ENCODE assay signal across 10 cellular contexts in the genomic region with DNA sequence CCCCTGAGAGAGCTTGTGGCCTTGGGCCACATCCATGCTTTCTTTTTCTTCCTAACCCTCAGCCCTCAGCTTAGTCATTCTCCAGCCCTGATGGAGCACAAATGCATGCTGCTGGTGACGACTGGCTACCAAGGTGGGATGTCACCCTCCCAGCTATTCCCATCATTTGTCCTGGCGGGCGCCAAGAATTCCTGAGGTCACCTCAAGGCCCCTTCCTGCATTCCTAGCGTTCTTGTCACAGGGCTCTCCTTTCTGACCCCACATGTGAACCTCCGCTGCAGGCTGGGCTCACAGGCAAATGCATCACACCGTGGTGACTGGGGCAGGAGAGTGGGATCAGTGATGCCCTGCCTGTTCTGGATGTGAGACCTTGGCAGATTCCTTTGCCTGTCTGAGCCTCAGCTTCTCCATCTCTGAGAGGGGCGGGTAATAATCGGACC. TPM values are rescaled to one million over a fixed set of nuclear protein-coding genes. Genes with fewer than 3 reads are reported as not detected.
DNase-seq lines count a peak whose midpoint lies in the region; ATAC-seq and TF ChIP-seq lines count a peak whose summit lies in the region.
"Had no signal": no experiment of that assay in that cellular context is flagged by ENCODE, and none has a peak within 500 bp of the region (broad histone marks: within the 10 kb centered on the region; RNA-seq: fewer than 3 reads in every experiment).

No MANE protein-coding gene starts in this region.

- peak overlapping the region; percentile 72 for H3K9ac ChIP-seq in HCT116 (ENCODE audit: low read length)
- H3K9ac ChIP-seq: KMS-11 had no signal

- H3K27ac ChIP-seq in HCT116 (ENCODE audit: low read depth, low read length): peak overlapping the region; percentile 89
- H3K27ac ChIP-seq: KMS-11 had no signal

- H3K36me3 Mint-ChIP-seq in stimulated activated effector memory CD8-positive, alpha-beta T cell treated with anti-CD3 and anti-CD28 coated beads, Interleukin-12 subunit alpha, Interleukin-12 subunit beta, amount 100 ng/mL, for 72 hours: peaks cover 10% of the 10 kb centered on the region

- TF ChIP-seq RAD21 in HCT116 (IDR thresholded peaks at IDR 0.05; ENCODE audit: low read depth): no peak

- no peaks in the 10 kb centered on the region for H3K27me3 ChIP-seq in HCT116 (ENCODE audit: insufficient read depth, low read length)

- H2AFZ ChIP-seq in HCT116 (ENCODE audit: low read depth, low read length, poor library complexity, severe bottlenecking): peak overlapping the region; percentile 65

- peaks cover 39 to 97% of the 10 kb centered on the region in 2 experiments for H3K4me1 ChIP-seq in HCT116 (ENCODE audit: control insufficient read depth in 1 of 2, insufficient read depth in 2 of 2, low read length in 2 of 2)

- H3K4me3 Mint-ChIP-seq in stimulated activated effector memory CD8-positive, alpha-beta T cell treated with anti-CD3 and anti-CD28 coated beads, Interleukin-12 subunit alpha, Interleukin-12 subunit beta, amount 100 ng/mL, for 72 hours: peak overlapping the region; percentile 53

- H3K9me3 ChIP-seq in HCT116 (ENCODE audit: control insufficient read depth in 1 of 2, insufficient read depth in 1 of 2, low read depth in 1 of 2, low read length in 2 of 2): no peaks in the 10 kb centered on the region

- no peaks in the 10 kb centered on the region for H3K9me3 Mint-ChIP-seq in stimulated activated effector memory CD8-positive, alpha-beta T cell treated with anti-CD3 and anti-CD28 coated beads, Interleukin-12 subunit alpha, Interleukin-12 subunit beta, amount 100 ng/mL, for 72 hours
- H3K9me3 Mint-ChIP-seq: T-helper 1 cell treated with Interleukin-12 subunit alpha and Interleukin-12 subunit beta and Interleukin-4 antibody, amounts not matched to agents 30 μg/mL and 1 μg/mL, for 36 hours had no signal

- peak overlapping the region; percentile 55 for H3K27ac Mint-ChIP-seq in stimulated activated effector memory CD8-positive, alpha-beta T cell treated with anti-CD3 and anti-CD28 coated beads, Interleukin-12 subunit alpha, Interleukin-12 subunit beta, amount 100 ng/mL, for 72 hours

- H4K20me1 ChIP-seq in HCT116 (ENCODE audit: insufficient read depth): no peaks in the 10 kb centered on the region

- H3K4me2 ChIP-seq in HCT116 (ENCODE audit: low read length): peak overlapping the region; percentile 85
- H3K4me2 ChIP-seq: KMS-11 had no signal

- H3K4me3 ChIP-seq in HCT116 (replicated peaks in 1 of 2; ENCODE audit: low read depth in 1 of 2, low read length in 2 of 2) (peak overlapping the region; percentile 2 to 47; a peak in 2 of 4 replicates), foreskin fibroblast (ENCODE audit: low read depth in 1 of 2, low read length in 2 of 2) (no peak overlapping the region)

- no peaks in the 10 kb centered on the region for H3K9me2 ChIP-seq in HCT116 (ENCODE audit: insufficient read depth)

- H3K4me1 Mint-ChIP-seq in stimulated activated effector memory CD8-positive, alpha-beta T cell treated with anti-CD3 and anti-CD28 coated beads, Interleukin-12 subunit alpha, Interleukin-12 subunit beta, amount 100 ng/mL, for 72 hours: peaks cover 27% of the 10 kb centered on the region

- RAD21 ChIA-PET in HCT116 (lab: Charles Lee; ENCODE audit: low non-redundant PET in 1 of 2, low total read pairs in 2 of 2, uncharacterized antibody in 2 of 2, unreplicated experiment in 2 of 2): interaction anchor here in 1 of 2 experiments (1.3 kb wide), 1 partner anchor 43 kb away, joined by 4 read pairs; no protein-coding TSS in a partner anchor

- TF ChIP-seq POLR2A in HCT116 (IDR thresholded peaks at IDR 0.05; ENCODE audit: borderline replicate concordance, extremely low read depth, insufficient read depth, insufficient read length): no peak

- POLR2A ChIA-PET in HCT116 (lab: Charles Lee): interaction anchor here (1.4 kb wide), 1 partner anchor 12 kb away, joined by 3 read pairs; no protein-coding TSS in a partner anchor

- H3K36me3 ChIP-seq in HCT116 (ENCODE audit: control insufficient read depth in 1 of 2, insufficient read depth in 2 of 2, low read length in 2 of 2): no peaks in the 10 kb centered on the region

- CTCF ChIA-PET in HCT116 (lab: Charles Lee): interaction anchor here (0.9 kb wide), 1 partner anchor 97 kb away, joined by 4 read pairs; no protein-coding TSS in a partner anchor

- intact Hi-C loops in HCT116 (cut with micrococcal nuclease): loop anchor here (5.0 kb wide), 1 partner anchor 108 kb away; a partner anchor contains a TSS

- ATAC-seq in HCT116: peak; percentile 59
- ATAC-seq in stimulated activated effector memory CD8-positive, alpha-beta T cell treated with anti-CD3 and anti-CD28 coated beads, Interleukin-12 subunit alpha, Interleukin-12 subunit beta, amount 100 ng/mL, for 72 hours: no peak
- no peak for ATAC-seq in GM21423 (IDR thresholded peaks at IDR 0.05; ENCODE audit: unreplicated experiment)

- no TSS peak for BruUV-seq in HCT116 (replicated peaks; lab: Mats Ljungman, UMichigan)

- no peaks in the 10 kb centered on the region for H3K79me2 ChIP-seq in HCT116 (ENCODE audit: insufficient read depth, low read length)

- peak; percentile 54 for DNase-seq in HCT116 (ENCODE audit: low read depth, low spot score)
- DNase-seq in SW480 (ENCODE audit: low spot score): peak; percentile 85
- peak; percentile 70 to 78 for DNase-seq in foreskin fibroblast
- no peak for DNase-seq in stimulated activated effector memory CD8-positive, alpha-beta T cell treated with anti-CD3 and anti-CD28 coated beads, Interleukin-12 subunit alpha, Interleukin-12 subunit beta, amount 100 ng/mL, for 72 hours (ENCODE audit: low spot score in 2 of 2)
- DNase-seq in T-helper 9 cell: no peak
- no peak for DNase-seq in nucleus accumbens (lab: John Stamatoyannopoulos, UW)
- DNase-seq: stimulated activated CD4-positive, alpha-beta T cell treated with anti-CD3 and anti-CD28 coated beads, Interleukin-15, amount 100 ng/mL, for 24 hours had no signal

- TF ChIP-seq CTCF in HCT116 (IDR thresholded peaks at IDR 0.05 in 2 of 3, conservative IDR thresholded peaks at IDR 0.05 in 1 of 3; ENCODE audit: borderline replicate concordance in 1 of 3, insufficient read depth in 1 of 3, low read depth in 2 of 3, low read length in 2 of 3) (no peak), foreskin fibroblast (IDR thresholded peaks at IDR 0.05; ENCODE audit: low read depth, low read length) (no peak)

TF ChIP-seq in HCT116, 20 proteins besides CTCF, POLR2A, EP300 and RAD21:
- TF ChIP-seq SRF (IDR thresholded peaks at IDR 0.05; ENCODE audit: low read depth) (no peak), ZNF274 (IDR thresholded peaks at IDR 0.05; ENCODE audit: low read depth, low read length) (no peak), TCF7L2 (IDR thresholded peaks at IDR 0.05; ENCODE audit: borderline replicate concordance, extremely low read depth, insufficient read depth, insufficient read length) (no peak), JUND (IDR thresholded peaks at IDR 0.05) (0 out of 2 replicates have a peak, but pooled peaks have one; percentile 30), CBX3 (IDR thresholded peaks at IDR 0.05; ENCODE audit: low read depth) (peak; percentile 31; the same call in 1 of the 2 replicates), POLR2AphosphoS5 (IDR thresholded peaks at IDR 0.05; ENCODE audit: low read depth, low read length) (no peak), EZH2 (IDR thresholded peaks at IDR 0.05) (no peak), ELF1 (IDR thresholded peaks at IDR 0.05; ENCODE audit: borderline replicate concordance, low read depth) (no peak), SP1 (IDR thresholded peaks at IDR 0.05; ENCODE audit: low read depth) (peak; percentile 64; the same call in 1 of the 2 replicates), EZH2phosphoT487 (IDR thresholded peaks at IDR 0.05; ENCODE audit: borderline replicate concordance) (no peak), FOSL1 (IDR thresholded peaks at IDR 0.05; ENCODE audit: low read depth) (no peak), YY1 (IDR thresholded peaks at IDR 0.05; ENCODE audit: extremely low read depth, insufficient replicate concordance, low read depth, low read length) (no peak), EGR1 (IDR thresholded peaks at IDR 0.05; ENCODE audit: low read depth) (no peak), ZFX (IDR thresholded peaks at IDR 0.05) (no peak), SIN3A (IDR thresholded peaks at IDR 0.05; ENCODE audit: low read depth) (no peak)
- TF ChIP-seq, protein P1, sequence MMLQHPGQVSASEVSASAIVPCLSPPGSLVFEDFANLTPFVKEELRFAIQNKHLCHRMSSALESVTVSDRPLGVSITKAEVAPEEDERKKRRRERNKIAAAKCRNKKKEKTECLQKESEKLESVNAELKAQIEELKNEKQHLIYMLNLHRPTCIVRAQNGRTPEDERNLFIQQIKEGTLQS (IDR thresholded peaks at IDR 0.05): no peak
- TF ChIP-seq, protein P2, sequence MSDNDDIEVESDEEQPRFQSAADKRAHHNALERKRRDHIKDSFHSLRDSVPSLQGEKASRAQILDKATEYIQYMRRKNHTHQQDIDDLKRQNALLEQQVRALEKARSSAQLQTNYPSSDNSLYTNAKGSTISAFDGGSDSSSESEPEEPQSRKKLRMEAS (IDR thresholded peaks at IDR 0.05): peak; percentile 66; the same call in 1 of the 2 replicates
- TF ChIP-seq, protein P3, sequence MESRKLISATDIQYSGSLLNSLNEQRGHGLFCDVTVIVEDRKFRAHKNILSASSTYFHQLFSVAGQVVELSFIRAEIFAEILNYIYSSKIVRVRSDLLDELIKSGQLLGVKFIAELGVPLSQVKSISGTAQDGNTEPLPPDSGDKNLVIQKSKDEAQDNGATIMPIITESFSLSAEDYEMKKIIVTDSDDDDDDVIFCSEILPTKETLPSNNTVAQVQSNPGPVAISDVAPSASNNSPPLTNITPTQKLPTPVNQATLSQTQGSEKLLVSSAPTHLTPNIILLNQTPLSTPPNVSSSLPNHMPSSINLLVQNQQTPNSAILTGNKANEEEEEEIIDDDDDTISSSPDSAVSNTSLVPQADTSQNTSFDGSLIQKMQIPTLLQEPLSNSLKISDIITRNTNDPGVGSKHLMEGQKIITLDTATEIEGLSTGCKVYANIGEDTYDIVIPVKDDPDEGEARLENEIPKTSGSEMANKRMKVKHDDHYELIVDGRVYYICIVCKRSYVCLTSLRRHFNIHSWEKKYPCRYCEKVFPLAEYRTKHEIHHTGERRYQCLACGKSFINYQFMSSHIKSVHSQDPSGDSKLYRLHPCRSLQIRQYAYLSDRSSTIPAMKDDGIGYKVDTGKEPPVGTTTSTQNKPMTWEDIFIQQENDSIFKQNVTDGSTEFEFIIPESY (IDR thresholded peaks at IDR 0.05; ENCODE audit: extremely low read depth, insufficient replicate concordance, low read length): no peak

RNA-seq across cellular contexts. Expression of a gene that starts 53.4 kb away (rescaled TPM):
- total RNA-seq in HCT116 (2021; ENCODE audit: unreplicated experiment): 15.6 TPM
- 11.7 and 15.6 TPM in 2 replicates for polyA plus RNA-seq in HCT116 (2012)

Comparison
In these comparisons a context has a peak if more than half of its experiments do, and no peak if none do; other contexts are left out.
1. DNase-seq: peak in HCT116 (single experiment), SW480 (single experiment) and foreskin fibroblast (2 of 2); none in stimulated activated effector memory CD8-positive, alpha-beta T cell treated with anti-CD3 and anti-CD28 coated beads, Interleukin-12 subunit alpha, Interleukin-12 subunit beta, amount 100 ng/mL, for 72 hours (0 of 2), T-helper 9 cell (single experiment) and nucleus accumbens (0 of 56).
2. H3K4me3 ChIP-seq: peak in HCT116 (2 of 2); none in foreskin fibroblast (0 of 2).